Comparison of ENCODE assay signal across 1 cellular context in the genomic region with DNA sequence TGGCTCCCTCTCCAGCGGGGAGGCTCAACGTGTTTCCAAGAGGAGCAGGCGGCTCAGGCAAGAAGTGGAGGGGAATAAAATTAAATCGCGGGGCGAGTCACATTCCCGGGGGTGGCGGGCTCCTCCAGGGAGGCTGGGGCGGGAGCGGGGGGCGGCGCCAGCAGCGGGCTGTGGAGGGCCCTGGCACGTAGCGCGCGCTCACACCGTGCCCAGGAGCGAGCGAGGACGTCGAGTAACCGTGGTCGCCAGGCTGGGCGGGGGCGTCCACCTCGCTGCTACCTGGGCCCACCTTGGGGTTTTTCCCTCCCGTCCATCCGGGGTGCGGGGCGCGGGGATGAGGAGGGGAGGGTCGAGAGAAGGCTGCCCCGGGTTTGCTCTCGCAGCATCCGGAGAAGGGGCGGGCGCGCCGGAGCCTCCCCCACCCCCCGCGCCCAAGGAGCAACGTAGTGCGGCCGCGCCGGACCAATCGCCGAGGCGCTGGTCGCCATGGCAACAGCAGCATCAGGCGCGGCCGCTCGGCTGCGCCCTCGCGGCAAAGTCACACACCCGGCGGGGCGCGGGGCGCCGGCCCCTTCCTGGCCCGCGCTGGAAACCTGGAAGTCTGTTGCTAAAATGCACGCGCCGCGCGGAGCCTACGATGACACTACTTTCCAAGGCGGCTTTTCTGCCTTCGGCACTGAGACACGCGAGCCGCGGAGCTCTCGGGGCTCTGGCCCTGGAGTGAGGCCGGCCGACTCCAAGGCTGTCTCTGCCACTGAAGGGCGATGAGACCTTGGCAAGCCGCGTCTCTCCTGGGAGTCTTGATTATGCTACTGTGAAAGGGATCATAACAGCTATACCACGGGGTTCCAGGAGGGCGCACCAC.
TF ChIP-seq lines count a peak whose summit lies in the region.

A gene (minus strand): TSS at position 388 of the 865 bp plus-strand sequence. CDS start 415 bp downstream, outside the sequence.

TF ChIP-seq in H1, 55 proteins besides CTCF, POLR2A, EP300 and RAD21:
- TF ChIP-seq RFX5 (IDR thresholded peaks at IDR 0.05; ENCODE audit: borderline replicate concordance, low read depth, low read length) (peak; percentile 73), CTBP2 (IDR thresholded peaks at IDR 0.05; ENCODE audit: borderline replicate concordance, insufficient read depth, insufficient read length, low read length) (no peak), BCL11A (IDR thresholded peaks at IDR 0.05; ENCODE audit: low read depth in 2 of 2, low read length in 2 of 2) (no peak), SIN3A (conservative IDR thresholded peaks at IDR 0.05 in 1 of 2, IDR thresholded peaks at IDR 0.05 in 1 of 2; ENCODE audit: low read depth in 1 of 2, low read length in 2 of 2) (peak; percentile 57 to 59; a peak in 1 of 4 replicates), SUZ12 (IDR thresholded peaks at IDR 0.05; ENCODE audit: low read length) (peak; percentile 55), CREB1 (IDR thresholded peaks at IDR 0.05) (peak; percentile 75), FOSL1 (IDR thresholded peaks at IDR 0.05; ENCODE audit: insufficient read depth, low read depth, low read length) (no peak), KDM4A (IDR thresholded peaks at IDR 0.05; ENCODE audit: low read depth, low read length, severe bottlenecking) (no peak)
- TF ChIP-seq, protein P1, sequence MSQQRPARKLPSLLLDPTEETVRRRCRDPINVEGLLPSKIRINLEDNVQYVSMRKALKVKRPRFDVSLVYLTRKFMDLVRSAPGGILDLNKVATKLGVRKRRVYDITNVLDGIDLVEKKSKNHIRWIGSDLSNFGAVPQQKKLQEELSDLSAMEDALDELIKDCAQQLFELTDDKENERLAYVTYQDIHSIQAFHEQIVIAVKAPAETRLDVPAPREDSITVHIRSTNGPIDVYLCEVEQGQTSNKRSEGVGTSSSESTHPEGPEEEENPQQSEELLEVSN (IDR thresholded peaks at IDR 0.05) = peak; percentile 55; the same call in 1 of the 2 replicates
- TF ChIP-seq, protein P2, sequence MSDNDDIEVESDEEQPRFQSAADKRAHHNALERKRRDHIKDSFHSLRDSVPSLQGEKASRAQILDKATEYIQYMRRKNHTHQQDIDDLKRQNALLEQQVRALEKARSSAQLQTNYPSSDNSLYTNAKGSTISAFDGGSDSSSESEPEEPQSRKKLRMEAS (IDR thresholded peaks at IDR 0.05) = peak; percentile 59; the same call in 1 of the 2 replicates
